18 cellular contexts compared by ENCODE assay signal in genomic region chr16:89106533-89107208, GRCh38. TPM values are rescaled to one million over a fixed set of nuclear protein-coding genes. Genes with fewer than 3 reads are reported as not detected.
DNase-seq lines count a peak whose midpoint lies in the region; ATAC-seq and TF ChIP-seq lines count a peak whose summit lies in the region.
"Had no signal": no experiment of that assay in that cellular context is flagged by ENCODE, and none has a peak within 500 bp of the region (broad histone marks: within the 10 kb centered on the region; RNA-seq: fewer than 3 reads in every experiment).

No MANE protein-coding gene starts in this region.

- peaks cover 46% of the 10 kb centered on the region for H3K36me3 Mint-ChIP-seq in activated CD4-positive, alpha-beta T cell treated with anti-CD3 and anti-CD28 coated beads for 36 hours (ENCODE audit: low read depth)
- peaks cover 21% of the 10 kb centered on the region for H3K36me3 Mint-ChIP-seq in chondrocyte (ENCODE audit: low read depth)

- H3K36me3 ChIP-seq in KOPT-K1 (ENCODE audit: insufficient read depth, low read length) = peaks cover 99% of the 10 kb centered on the region

- no peaks in the 10 kb centered on the region for H3K9me3 Mint-ChIP-seq in activated CD4-positive, alpha-beta T cell treated with anti-CD3 and anti-CD28 coated beads for 36 hours (ENCODE audit: low read depth)
- no peaks in the 10 kb centered on the region for H3K9me3 Mint-ChIP-seq in chondrocyte (ENCODE audit: low read depth)

- POLR2A ChIA-PET in activated CD4-positive, alpha-beta T cell treated with anti-CD3 and anti-CD28 coated beads for 36 hours (lab: Charles Lee) = no interaction called here

- H3K4me1 Mint-ChIP-seq in activated CD4-positive, alpha-beta T cell treated with anti-CD3 and anti-CD28 coated beads for 36 hours = peaks cover 23% of the 10 kb centered on the region
- no peaks in the 10 kb centered on the region for H3K4me1 Mint-ChIP-seq in chondrocyte (ENCODE audit: low read depth)

- no peak overlapping the region for H3K27ac Mint-ChIP-seq in activated CD4-positive, alpha-beta T cell treated with anti-CD3 and anti-CD28 coated beads for 36 hours
- no peak overlapping the region for H3K27ac Mint-ChIP-seq in chondrocyte (ENCODE audit: unreplicated experiment)

- H3K4me3 Mint-ChIP-seq in activated CD4-positive, alpha-beta T cell treated with anti-CD3 and anti-CD28 coated beads for 36 hours = no peak overlapping the region
- H3K4me3 Mint-ChIP-seq in chondrocyte (ENCODE audit: unreplicated experiment) = no peak overlapping the region

- peak overlapping the region; percentile 60 for H3K27ac ChIP-seq in KOPT-K1 (ENCODE audit: low read depth, low read length, poor library complexity, severe bottlenecking)
- H3K27ac ChIP-seq: PC-9, SJSA1 had no signal

- no peak for TF ChIP-seq CTCF in chondrocyte (IDR thresholded peaks at IDR 0.05)

- peak; percentile 16 for ATAC-seq in activated CD4-positive, alpha-beta T cell treated with anti-CD3 and anti-CD28 coated beads for 36 hours

- CTCF ChIA-PET in activated CD4-positive, alpha-beta T cell treated with anti-CD3 and anti-CD28 coated beads for 36 hours (lab: Charles Lee) = no interaction called here

- no peaks in the 10 kb centered on the region for H3K27me3 Mint-ChIP-seq in activated CD4-positive, alpha-beta T cell treated with anti-CD3 and anti-CD28 coated beads for 36 hours
- no peaks in the 10 kb centered on the region for H3K27me3 Mint-ChIP-seq in chondrocyte (ENCODE audit: low read depth)

- DNase-seq in activated CD4-positive, alpha-beta T cell treated with anti-CD3 and anti-CD28 coated beads for 36 hours = no peak
- no peak for DNase-seq in activated CD4-positive, alpha-beta T cell treated with anti-CD3 and anti-CD28 coated beads for 1 hour
- DNase-seq in chondrocyte (ENCODE audit: low spot score) = peak; percentile 82
- peak; percentile 15 for DNase-seq in pons (ENCODE audit: low spot score)
- DNase-seq in inferior parietal cortex (ENCODE audit: extremely low spot score) = no peak
- no peak for DNase-seq in germinal center (ENCODE audit: low spot score)
- DNase-seq in amniotic stem cell (lab: John Stamatoyannopoulos, UW) = no peak
- DNase-seq: 8988T, GOT3, Karpas-422, MG63, NCI-H1092 treated with DMSO at 0.1 percent for 48 hours, NCI-H1694 treated with DMSO at 0.1 percent for 48 hours, NCI-H510A, NCI-H82, PC-9 had no signal

- intact Hi-C loops in activated CD4-positive, alpha-beta T cell treated with anti-CD3 and anti-CD28 coated beads for 36 hours (cut with DNase I, micrococcal nuclease) = no loop called here

- no peaks in the 10 kb centered on the region for H3K9me3 ChIP-seq in KOPT-K1 (ENCODE audit: insufficient read depth, low read length, poor library complexity, severe bottlenecking)
- H3K9me3 ChIP-seq: MG63, SJSA1 had no signal

RNA-seq across cellular contexts. Expression of gene ACSF3, which starts 13.0 kb away (rescaled TPM):
- total RNA-seq in activated CD4-positive, alpha-beta T cell treated with anti-CD3 and anti-CD28 coated beads for 36 hours = 10 to 100 TPM; 39.7 to 41.7 TPM
- total RNA-seq in chondrocyte = 19.5 to 24.4 TPM (median 20.8 TPM) in 3 replicates

Comparison
In these comparisons a context has a peak if more than half of its experiments do, and no peak if none do; other contexts are left out.
1. DNase-seq: peak in chondrocyte (single experiment) and pons (single experiment); none in activated CD4-positive, alpha-beta T cell treated with anti-CD3 and anti-CD28 coated beads for 36 hours (single experiment), activated CD4-positive, alpha-beta T cell treated with anti-CD3 and anti-CD28 coated beads for 1 hour (single experiment), inferior parietal cortex (single experiment), germinal center (single experiment) and amniotic stem cell (single experiment).